Comparison of ENCODE assay signal across 9 cellular contexts in the genomic region with DNA sequence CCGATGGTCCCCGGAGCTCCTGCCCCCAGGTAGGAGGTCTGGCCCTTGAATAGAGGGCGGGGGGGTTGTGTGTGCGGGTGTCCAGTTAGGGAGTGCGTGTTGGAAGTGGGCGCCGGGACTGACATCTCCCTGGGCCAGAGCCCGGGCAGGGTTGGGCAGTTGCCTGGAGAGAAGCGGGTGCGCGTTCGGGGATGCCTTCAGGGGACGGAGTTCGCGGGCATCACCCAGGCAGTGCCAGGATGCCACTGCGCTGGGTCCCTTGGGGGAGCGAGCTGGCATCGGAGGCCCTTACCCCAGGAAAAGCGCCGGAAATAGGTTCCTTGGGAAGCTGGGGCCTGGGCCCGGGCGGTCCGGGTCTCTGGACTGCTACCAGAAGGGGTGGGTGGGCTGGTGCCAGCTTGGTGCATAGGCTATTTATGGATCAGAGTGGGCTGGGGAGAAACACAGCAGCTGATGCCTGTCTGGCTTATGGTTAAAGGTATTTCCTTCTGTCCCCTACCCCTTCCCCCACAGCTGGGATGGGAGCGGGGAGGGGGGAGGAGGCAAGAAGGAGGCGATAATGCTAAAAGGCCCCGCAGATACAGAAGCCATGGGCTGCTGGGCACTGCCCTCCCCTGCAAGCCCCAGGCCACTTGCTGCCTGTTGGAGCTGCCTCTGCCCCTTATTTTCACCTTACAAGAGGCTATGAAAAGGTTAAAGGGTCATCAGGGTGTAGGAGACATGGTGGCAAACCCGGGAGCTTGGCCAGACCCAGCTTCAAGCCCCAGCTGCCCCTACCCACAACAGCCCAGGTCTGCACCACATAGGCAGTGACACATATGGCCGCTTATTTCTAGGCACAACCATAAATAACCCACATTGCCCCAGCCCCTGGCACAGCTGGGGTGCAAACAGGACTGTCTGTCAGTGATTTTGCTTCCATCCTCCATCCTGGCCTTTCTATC. TPM values are rescaled to one million over a fixed set of nuclear protein-coding genes. Genes with fewer than 3 reads are reported as not detected.
DNase-seq lines count a peak whose midpoint lies in the region; ATAC-seq, FAIRE-seq and TF ChIP-seq lines count a peak whose summit lies in the region.
"Had no signal": no experiment of that assay in that cellular context is flagged by ENCODE, and none has a peak within 500 bp of the region (broad histone marks: within the 10 kb centered on the region; RNA-seq: fewer than 3 reads in every experiment).

No MANE protein-coding gene starts in this region.

- WGBS in esophagus, 2 donors, result 36 to 46% methylated on average over 23 to 28 of the region's 28 CpGs
- 30 to 42% methylated on average over 27 to 28 of the region's 28 CpGs for WGBS in pancreas, 2 donors
- 51 to 71% methylated on average over 6 to 7 of the region's 28 CpGs for WGBS in thyroid gland, 2 donors

- no peak for TF ChIP-seq CTCF in CD8-positive, alpha-beta T cell (IDR thresholded peaks at IDR 0.05)
- TF ChIP-seq CTCF in pancreas (IDR thresholded peaks at IDR 0.05) (no peak), thyroid gland (IDR thresholded peaks at IDR 0.05) (no peak)

- H3K27me3 Mint-ChIP-seq in CD8-positive, alpha-beta T cell (ENCODE audit: low read depth), result peaks cover 16% of the 10 kb centered on the region

- no peaks in the 10 kb centered on the region for H3K36me3 Mint-ChIP-seq in CD8-positive, alpha-beta T cell

- FAIRE-seq in pancreas (lab: Jason Lieb, UNC), result no peak

- intact Hi-C loops in CD8-positive, alpha-beta T cell (cut with DNase I, micrococcal nuclease), result no loop called here
- intact Hi-C loops in pancreas (cut with DNase I) (loop anchor here in 1 of 3 donors (10.0 kb wide), 1 partner anchor 138 kb away; no protein-coding TSS in a partner anchor), thyroid gland (cut with DNase I) (no loop called here)

- peaks cover 6% of the 10 kb centered on the region for H3K27me3 ChIP-seq in CD8-positive, alpha-beta T cell (ENCODE audit: insufficient read depth, low read length)
- peaks cover 14% of the 10 kb centered on the region for H3K27me3 ChIP-seq in NT2/D1 (ENCODE audit: insufficient read depth, insufficient read length)
- no peaks in the 10 kb centered on the region for H3K27me3 ChIP-seq in esophagus (ENCODE audit: control insufficient read depth in 1 of 2, insufficient read depth in 2 of 2, low read length in 2 of 2)
- no peaks in the 10 kb centered on the region for H3K27me3 ChIP-seq in pancreas
- no peaks in the 10 kb centered on the region for H3K27me3 ChIP-seq in thyroid gland

- H3K4me1 Mint-ChIP-seq in CD8-positive, alpha-beta T cell (ENCODE audit: low read depth), result peaks cover 6% of the 10 kb centered on the region

- no peak for DNase-seq in CD8-positive, alpha-beta T cell
- DNase-seq in NT2/D1 (ENCODE audit: low read depth, low spot score) (no peak), pancreas (no peak), RKO (ENCODE audit: low spot score) (no peak), thyroid gland (no peak)
- DNase-seq in effector CD8-positive, alpha-beta T cell (lab: John Stamatoyannopoulos, UW), result no peak
- DNase-seq: ovary had no signal

- POLR2A ChIA-PET in CD8-positive, alpha-beta T cell (lab: Charles Lee), result interaction anchor here (0.7 kb wide), 1 partner anchor 30 kb away, joined by 3 read pairs; no protein-coding TSS in a partner anchor

- no peak overlapping the region for H3K4me3 ChIP-seq in CD8-positive, alpha-beta T cell (ENCODE audit: low read depth, low read length)
- H3K4me3 ChIP-seq in NT2/D1 (ENCODE audit: insufficient read length, low read depth), result peak overlapping the region; percentile 36
- H3K4me3 ChIP-seq in esophagus (ENCODE audit: low read depth in 1 of 2, low read length in 2 of 2), result peak overlapping the region; percentile 19 to 32
- peak overlapping the region; percentile 23 to 58 (median 38) for H3K4me3 ChIP-seq in pancreas
- H3K4me3 ChIP-seq in thyroid gland (replicated peaks in 1 of 3), result peak overlapping the region in 1 of 3 donors; percentile 23
- H3K4me3 ChIP-seq: ovary had no signal

- H3K9ac ChIP-seq in NT2/D1 (ENCODE audit: insufficient read length, low read depth), result peak overlapping the region; percentile 72

- CTCF ChIA-PET in CD8-positive, alpha-beta T cell (lab: Charles Lee), result interaction anchor here (10.3 kb wide), 1 partner anchor 146 kb away, joined by 166 read pairs; no protein-coding TSS in a partner anchor

- no peaks in the 10 kb centered on the region for H3K9me3 Mint-ChIP-seq in CD8-positive, alpha-beta T cell

- peak overlapping the region; percentile 53 for H3K4me3 Mint-ChIP-seq in CD8-positive, alpha-beta T cell

- no peak overlapping the region for H3K27ac ChIP-seq in CD8-positive, alpha-beta T cell (ENCODE audit: low read depth, low read length)
- H3K27ac ChIP-seq in esophagus (ENCODE audit: low read depth in 2 of 2, low read length in 1 of 2) (no peak overlapping the region), pancreas (no peak overlapping the region), thyroid gland (no peak overlapping the region)
- H3K27ac ChIP-seq: ovary had no signal

- H3K9me3 ChIP-seq in CD8-positive, alpha-beta T cell (ENCODE audit: low read length), result no peaks in the 10 kb centered on the region
- H3K9me3 ChIP-seq in NT2/D1 (ENCODE audit: insufficient read depth, low read length), result no peaks in the 10 kb centered on the region
- H3K9me3 ChIP-seq in esophagus (ENCODE audit: control insufficient read depth in 2 of 2, insufficient read depth in 1 of 2, low read depth in 1 of 2, low read length in 1 of 2), result no peaks in the 10 kb centered on the region
- no peaks in the 10 kb centered on the region for H3K9me3 ChIP-seq in pancreas
- H3K9me3 ChIP-seq in thyroid gland, result no peaks in the 10 kb centered on the region
- H3K9me3 ChIP-seq: ovary had no signal

- H3K36me3 ChIP-seq in CD8-positive, alpha-beta T cell (ENCODE audit: insufficient read depth, low read length), result no peaks in the 10 kb centered on the region
- no peaks in the 10 kb centered on the region for H3K36me3 ChIP-seq in NT2/D1 (ENCODE audit: insufficient read depth, insufficient read length, low read length)
- no peaks in the 10 kb centered on the region for H3K36me3 ChIP-seq in esophagus (ENCODE audit: control insufficient read depth in 2 of 2, insufficient read depth in 2 of 2, low read length in 1 of 2)
- H3K36me3 ChIP-seq in pancreas, result no peaks in the 10 kb centered on the region
- H3K36me3 ChIP-seq in thyroid gland, result no peaks in the 10 kb centered on the region
- H3K36me3 ChIP-seq: ovary had no signal

- H3K4me1 ChIP-seq in CD8-positive, alpha-beta T cell (ENCODE audit: insufficient read depth, low read length), result no peaks in the 10 kb centered on the region
- H3K4me1 ChIP-seq in NT2/D1 (ENCODE audit: insufficient read depth, insufficient read length) (peaks cover 14% of the 10 kb centered on the region), esophagus (ENCODE audit: control insufficient read depth in 2 of 2, insufficient read depth in 2 of 2, low read length in 1 of 2) (peaks cover 0 to 4% of the 10 kb centered on the region in 2 donors), pancreas (no peaks in the 10 kb centered on the region), thyroid gland (peaks cover 4 to 12% of the 10 kb centered on the region in 2 donors)

- no peak for TF ChIP-seq POLR2A in thyroid gland (IDR thresholded peaks at IDR 0.05)

- ATAC-seq in CD8-positive, alpha-beta T cell, result no peak
- ATAC-seq in pancreas (peak in 1 of 4 donors; percentile 4), GM21723 (IDR thresholded peaks at IDR 0.05; ENCODE audit: unreplicated experiment) (no peak)

- H3K27ac Mint-ChIP-seq in CD8-positive, alpha-beta T cell, result no peak overlapping the region

RNA-seq across cellular contexts. Expression of gene PACSIN1, which starts 0.6 kb away (rescaled TPM):
- 1 to 10 TPM; 1.7 to 2.4 TPM for total RNA-seq in CD8-positive, alpha-beta T cell
- polyA plus RNA-seq in esophagus (under 1 TPM; 0.01 to 0.04 TPM), pancreas (1 to 10 TPM; 1.2 to 2.0 TPM)
- total RNA-seq in pancreas (1 to 10 TPM in 1 of 6 donors, under 1 TPM in 5; 0.25 to 1.4 (median 0.63) TPM), thyroid gland (under 1 TPM in 1 of 4 donors, not detected in 3; 0.11 TPM)

RNA-seq across cellular contexts. Expression of gene RPS10, which starts 40.6 kb away (rescaled TPM):
- 1,000 to 10,000 TPM; 2,721 to 2,770 TPM for total RNA-seq in CD8-positive, alpha-beta T cell
- 1,000 to 10,000 TPM; 1,884 to 2,829 TPM for polyA plus RNA-seq in esophagus
- total RNA-seq in pancreas, result 1,000 to 10,000 TPM in 2 of 6 donors, 100 to 1,000 TPM in 4; 565 to 1,127 (median 903) TPM
- 1,000 to 10,000 TPM; 1,140 to 1,334 TPM for polyA plus RNA-seq in pancreas
- 1,000 to 10,000 TPM; 1,548 to 3,114 (median 2,536) TPM for total RNA-seq in thyroid gland
